In genomic region chr16:4426722-4427372, GRCh38 we compare ENCODE assay signal across 8 cellular contexts. TPM values are rescaled to one million over a fixed set of nuclear protein-coding genes. Genes with fewer than 3 reads are reported as not detected.
DNase-seq lines count a peak whose midpoint lies in the region; ATAC-seq, FAIRE-seq and TF ChIP-seq lines count a peak whose summit lies in the region.

No MANE protein-coding gene starts in this region.

- H3K4me3 ChIP-seq in AG04449 (ENCODE audit: low read depth, low read length) = peak overlapping the region; percentile 72
- peak overlapping the region; percentile 86 for H3K4me3 ChIP-seq in HUES64 (ENCODE audit: low read length)
- peak overlapping the region; percentile 73 for H3K4me3 ChIP-seq in bronchial epithelial cell (ENCODE audit: low read depth, low read length)
- peak overlapping the region; percentile 86 to 98 for H3K4me3 ChIP-seq in muscle layer of colon (ENCODE audit: low read depth in 1 of 2, low read length in 2 of 2)
- H3K4me3 ChIP-seq in body of pancreas = peak overlapping the region in 1 of 2 donors; percentile 71

- no peaks in the 10 kb centered on the region for H3K27me3 ChIP-seq in HUES64 (ENCODE audit: insufficient read depth, low read length)
- no peaks in the 10 kb centered on the region for H3K27me3 ChIP-seq in bronchial epithelial cell (ENCODE audit: control insufficient read depth, insufficient read depth, low read length)
- H3K27me3 ChIP-seq in muscle layer of colon (ENCODE audit: control insufficient read depth in 1 of 2, insufficient read depth in 2 of 2, low read length in 2 of 2) = no peaks in the 10 kb centered on the region
- no peaks in the 10 kb centered on the region for H3K27me3 ChIP-seq in body of pancreas

- POLR2A ChIA-PET in AG04449 (lab: Yijun Ruan, JAX) = interaction anchor here (0.6 kb wide), 1 partner anchor 24 kb away, joined by 3 read pairs; no protein-coding TSS in a partner anchor

- H3K9me3 ChIP-seq in HUES64 (ENCODE audit: insufficient read depth, low read depth, low read length) (no peaks in the 10 kb centered on the region), muscle layer of colon (ENCODE audit: low read length) (no peaks in the 10 kb centered on the region), body of pancreas (no peaks in the 10 kb centered on the region)

- peaks cover 4% of the 10 kb centered on the region; the same call in 1 of the 2 replicates for H3K4me1 ChIP-seq in HUES64 (ENCODE audit: insufficient read depth, low read length)
- peaks cover 19% of the 10 kb centered on the region for H3K4me1 ChIP-seq in muscle layer of colon (ENCODE audit: insufficient read depth, low read length)
- peaks cover 23% of the 10 kb centered on the region for H3K4me1 ChIP-seq in body of pancreas

- H3K36me3 ChIP-seq in HUES64 (ENCODE audit: insufficient read depth, low read length) (peaks cover 19% of the 10 kb centered on the region), bronchial epithelial cell (ENCODE audit: control insufficient read depth, insufficient read depth, low read length) (peaks cover 6% of the 10 kb centered on the region), muscle layer of colon (ENCODE audit: insufficient read depth, low read length) (peaks cover 3% of the 10 kb centered on the region), body of pancreas (replicated peaks in 1 of 2; ENCODE audit: insufficient read depth in 1 of 2, low read depth in 2 of 2) (peaks cover 0 to 2% of the 10 kb centered on the region in 2 donors)

- intact Hi-C loops in body of pancreas (cut with DNase I) = no loop called here

- no peak for TF ChIP-seq POLR2A in body of pancreas (IDR thresholded peaks at IDR 0.05)

- TF ChIP-seq CTCF in AG04449 (IDR thresholded peaks at IDR 0.05; ENCODE audit: insufficient read depth, low read length, missing control alignments) (no peak), bronchial epithelial cell (IDR thresholded peaks at IDR 0.05; ENCODE audit: insufficient read depth, low read length, severe bottlenecking) (no peak), body of pancreas (IDR thresholded peaks at IDR 0.05) (no peak)

- peak overlapping the region; percentile 93 for H3K9ac ChIP-seq in HUES64 (ENCODE audit: low read depth, low read length)
- H3K9ac ChIP-seq in muscle layer of colon (ENCODE audit: low read length) = peak overlapping the region; percentile 76

- DNase-seq in AG04449 (ENCODE audit: low read depth, low spot score) = no peak
- no peak for DNase-seq in bronchial epithelial cell (ENCODE audit: low read depth)
- no peak for DNase-seq in HCEC 1CT
- DNase-seq in central memory CD4-positive, alpha-beta T cell = no peak
- no peak for DNase-seq in body of pancreas
- no peak for DNase-seq in Kasumi-1 (lab: John Stamatoyannopoulos, UW)

- FAIRE-seq in bronchial epithelial cell (lab: Jason Lieb, UNC) = no peak

- ATAC-seq in body of pancreas = no peak

- 94% methylated on average over 10 of the region's 12 CpGs for WGBS in HUES64
- 89% methylated on average over 12 of the region's 12 CpGs for WGBS in body of pancreas, 2 donors

- H3K27ac ChIP-seq in HUES64 (ENCODE audit: low read depth, low read length) (no peak overlapping the region), muscle layer of colon (ENCODE audit: low read depth, low read length) (no peak overlapping the region), body of pancreas (no peak overlapping the region)

- CTCF ChIA-PET in AG04449 (lab: Yijun Ruan, JAX) = interaction anchor here (1.0 to 1.4 kb wide), 2 partner anchors 22 to 159 kb away, joined by 3 read pairs; no protein-coding TSS in a partner anchor

RNA-seq across cellular contexts. Expression of gene DNAJA3, which starts 1.2 kb away (rescaled TPM):
- 39.6 TPM for polyA plus RNA-seq in HUES64 (2013, experiment 1 of 2)
- polyA plus RNA-seq in HUES64 (2013, experiment 2 of 2) = 40.3 TPM
- 62.9 and 74.8 TPM in 2 replicates for total RNA-seq in bronchial epithelial cell
- 10 to 100 TPM; 26.4 to 29.1 TPM for total RNA-seq in body of pancreas

RNA-seq across cellular contexts. Expression of gene CORO7, which starts 10.5 kb away (rescaled TPM):
- 10.0 TPM for polyA plus RNA-seq in HUES64 (2013, experiment 1 of 2)
- 14.5 TPM for polyA plus RNA-seq in HUES64 (2013, experiment 2 of 2)
- total RNA-seq in bronchial epithelial cell (7.6 and 15.6 TPM in 2 replicates), body of pancreas (10 to 100 TPM; 13.2 to 48.8 TPM)

RNA-seq across cellular contexts. Expression of gene NMRAL1, which starts 47.6 kb away (rescaled TPM):
- polyA plus RNA-seq in HUES64 (2013, experiment 1 of 2) = 40.3 TPM
- 35.9 TPM for polyA plus RNA-seq in HUES64 (2013, experiment 2 of 2)
- total RNA-seq in bronchial epithelial cell (62.7 and 69.4 TPM in 2 replicates), body of pancreas (10 to 100 TPM; 36.3 to 43.8 TPM)

RNA-seq across cellular contexts. Expression of gene HMOX2, which starts 49.4 kb away (rescaled TPM):
- polyA plus RNA-seq in HUES64 (2013, experiment 1 of 2) = 30.9 TPM
- polyA plus RNA-seq in HUES64 (2013, experiment 2 of 2) = 25.1 TPM
- total RNA-seq in bronchial epithelial cell = 66.1 and 92.7 TPM in 2 replicates
- 100 to 1,000 TPM in 1 of 2 donors, 10 to 100 TPM in 1; 18.4 to 115 TPM for total RNA-seq in body of pancreas

RNA-seq across cellular contexts. Expression of gene VASN, which starts 55.2 kb away (rescaled TPM):
- 6.1 TPM for polyA plus RNA-seq in HUES64 (2013, experiment 1 of 2)
- polyA plus RNA-seq in HUES64 (2013, experiment 2 of 2) = 7.2 TPM
- 6.6 and 10.0 TPM in 2 replicates for total RNA-seq in bronchial epithelial cell
- total RNA-seq in body of pancreas = 10 to 100 TPM; 14.3 to 22.1 TPM
